Comparison of ENCODE assay signal across 2 cellular contexts in genomic region chr11:95599959-95600586, GRCh38.
TF ChIP-seq lines count a peak whose summit lies in the region.

No MANE protein-coding gene starts in this region.

TF ChIP-seq in SK-N-SH, 30 proteins besides CTCF, POLR2A, EP300 and RAD21 (continued from another document):
- TF ChIP-seq, protein P1, sequence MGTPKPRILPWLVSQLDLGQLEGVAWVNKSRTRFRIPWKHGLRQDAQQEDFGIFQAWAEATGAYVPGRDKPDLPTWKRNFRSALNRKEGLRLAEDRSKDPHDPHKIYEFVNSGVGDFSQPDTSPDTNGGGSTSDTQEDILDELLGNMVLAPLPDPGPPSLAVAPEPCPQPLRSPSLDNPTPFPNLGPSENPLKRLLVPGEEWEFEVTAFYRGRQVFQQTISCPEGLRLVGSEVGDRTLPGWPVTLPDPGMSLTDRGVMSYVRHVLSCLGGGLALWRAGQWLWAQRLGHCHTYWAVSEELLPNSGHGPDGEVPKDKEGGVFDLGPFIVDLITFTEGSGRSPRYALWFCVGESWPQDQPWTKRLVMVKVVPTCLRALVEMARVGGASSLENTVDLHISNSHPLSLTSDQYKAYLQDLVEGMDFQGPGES (IDR thresholded peaks at IDR 0.05; ENCODE audit: low read depth, low read length), result no peak
- TF ChIP-seq JUND (IDR thresholded peaks at IDR 0.05), result no peak
- TF ChIP-seq, protein P2, sequence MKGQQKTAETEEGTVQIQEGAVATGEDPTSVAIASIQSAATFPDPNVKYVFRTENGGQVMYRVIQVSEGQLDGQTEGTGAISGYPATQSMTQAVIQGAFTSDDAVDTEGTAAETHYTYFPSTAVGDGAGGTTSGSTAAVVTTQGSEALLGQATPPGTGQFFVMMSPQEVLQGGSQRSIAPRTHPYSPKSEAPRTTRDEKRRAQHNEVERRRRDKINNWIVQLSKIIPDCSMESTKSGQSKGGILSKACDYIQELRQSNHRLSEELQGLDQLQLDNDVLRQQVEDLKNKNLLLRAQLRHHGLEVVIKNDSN (IDR thresholded peaks at IDR 0.05; ENCODE audit: borderline replicate concordance, low read depth), result no peak

TF ChIP-seq in SK-N-SH treated with all-trans-retinoic acid at 6 μM for 48 hours, 23 proteins besides CTCF, POLR2A, EP300 and RAD21 (continued from another document):
- TF ChIP-seq, protein P3, sequence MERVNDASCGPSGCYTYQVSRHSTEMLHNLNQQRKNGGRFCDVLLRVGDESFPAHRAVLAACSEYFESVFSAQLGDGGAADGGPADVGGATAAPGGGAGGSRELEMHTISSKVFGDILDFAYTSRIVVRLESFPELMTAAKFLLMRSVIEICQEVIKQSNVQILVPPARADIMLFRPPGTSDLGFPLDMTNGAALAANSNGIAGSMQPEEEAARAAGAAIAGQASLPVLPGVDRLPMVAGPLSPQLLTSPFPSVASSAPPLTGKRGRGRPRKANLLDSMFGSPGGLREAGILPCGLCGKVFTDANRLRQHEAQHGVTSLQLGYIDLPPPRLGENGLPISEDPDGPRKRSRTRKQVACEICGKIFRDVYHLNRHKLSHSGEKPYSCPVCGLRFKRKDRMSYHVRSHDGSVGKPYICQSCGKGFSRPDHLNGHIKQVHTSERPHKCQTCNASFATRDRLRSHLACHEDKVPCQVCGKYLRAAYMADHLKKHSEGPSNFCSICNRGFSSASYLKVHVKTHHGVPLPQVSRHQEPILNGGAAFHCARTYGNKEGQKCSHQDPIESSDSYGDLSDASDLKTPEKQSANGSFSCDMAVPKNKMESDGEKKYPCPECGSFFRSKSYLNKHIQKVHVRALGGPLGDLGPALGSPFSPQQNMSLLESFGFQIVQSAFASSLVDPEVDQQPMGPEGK (CRISPR knock-in tag; IDR thresholded peaks at IDR 0.05; ENCODE audit: borderline replicate concordance), result no peak
- TF ChIP-seq ZC3H10 (CRISPR knock-in tag; IDR thresholded peaks at IDR 0.05) (no peak), ISL1 (CRISPR knock-in tag; IDR thresholded peaks at IDR 0.05) (no peak), RARB (CRISPR knock-in tag; IDR thresholded peaks at IDR 0.05) (no peak), SNAI2 (CRISPR knock-in tag; IDR thresholded peaks at IDR 0.05) (no peak), TCF4 (CRISPR knock-in tag; IDR thresholded peaks at IDR 0.05; ENCODE audit: borderline replicate concordance) (no peak)
- TF ChIP-seq, protein P4, sequence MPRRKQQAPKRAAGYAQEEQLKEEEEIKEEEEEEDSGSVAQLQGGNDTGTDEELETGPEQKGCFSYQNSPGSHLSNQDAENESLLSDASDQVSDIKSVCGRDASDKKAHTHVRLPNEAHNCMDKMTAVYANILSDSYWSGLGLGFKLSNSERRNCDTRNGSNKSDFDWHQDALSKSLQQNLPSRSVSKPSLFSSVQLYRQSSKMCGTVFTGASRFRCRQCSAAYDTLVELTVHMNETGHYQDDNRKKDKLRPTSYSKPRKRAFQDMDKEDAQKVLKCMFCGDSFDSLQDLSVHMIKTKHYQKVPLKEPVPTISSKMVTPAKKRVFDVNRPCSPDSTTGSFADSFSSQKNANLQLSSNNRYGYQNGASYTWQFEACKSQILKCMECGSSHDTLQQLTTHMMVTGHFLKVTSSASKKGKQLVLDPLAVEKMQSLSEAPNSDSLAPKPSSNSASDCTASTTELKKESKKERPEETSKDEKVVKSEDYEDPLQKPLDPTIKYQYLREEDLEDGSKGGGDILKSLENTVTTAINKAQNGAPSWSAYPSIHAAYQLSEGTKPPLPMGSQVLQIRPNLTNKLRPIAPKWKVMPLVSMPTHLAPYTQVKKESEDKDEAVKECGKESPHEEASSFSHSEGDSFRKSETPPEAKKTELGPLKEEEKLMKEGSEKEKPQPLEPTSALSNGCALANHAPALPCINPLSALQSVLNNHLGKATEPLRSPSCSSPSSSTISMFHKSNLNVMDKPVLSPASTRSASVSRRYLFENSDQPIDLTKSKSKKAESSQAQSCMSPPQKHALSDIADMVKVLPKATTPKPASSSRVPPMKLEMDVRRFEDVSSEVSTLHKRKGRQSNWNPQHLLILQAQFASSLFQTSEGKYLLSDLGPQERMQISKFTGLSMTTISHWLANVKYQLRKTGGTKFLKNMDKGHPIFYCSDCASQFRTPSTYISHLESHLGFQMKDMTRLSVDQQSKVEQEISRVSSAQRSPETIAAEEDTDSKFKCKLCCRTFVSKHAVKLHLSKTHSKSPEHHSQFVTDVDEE (CRISPR knock-in tag; IDR thresholded peaks at IDR 0.05), result no peak
TF ChIP-seq in SK-N-SH treated with all-trans-retinoic acid at 6 μM for 48 hours: peak in this region for 0.
